ENCODE assay signal across 9 cellular contexts in the genomic region with DNA sequence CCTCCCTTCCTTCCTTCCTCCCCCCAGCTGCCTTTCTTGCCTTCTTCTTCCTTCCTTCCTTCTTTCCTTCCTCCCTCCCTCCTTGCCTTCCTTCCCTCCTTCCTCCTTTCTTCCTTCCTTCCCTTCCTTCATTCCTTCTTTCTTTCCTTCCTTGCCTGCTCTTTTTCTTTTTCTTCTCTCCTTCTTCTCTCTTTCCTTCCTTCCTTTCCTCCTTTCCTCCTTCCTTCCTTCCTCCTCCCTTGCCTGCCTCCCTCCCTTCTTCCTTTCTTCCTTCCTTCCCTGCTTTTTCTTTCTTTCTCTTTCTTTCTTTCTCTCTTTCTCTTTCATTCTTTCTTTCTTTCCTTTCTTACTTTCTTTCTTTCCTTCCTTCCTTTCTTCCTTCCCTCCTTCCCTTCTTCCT. TPM values are rescaled to one million over a fixed set of nuclear protein-coding genes. Genes with fewer than 3 reads are reported as not detected.
"Had no signal": no experiment of that assay in that cellular context is flagged by ENCODE, and none has a peak within 500 bp of the region (broad histone marks: within the 10 kb centered on the region; RNA-seq: fewer than 3 reads in every experiment).

No MANE protein-coding gene starts in this region.

- FAIRE-seq: HepG2, HTR-8/SVneo had no signal

- ATAC-seq: HepG2 had no signal

- H3K9ac ChIP-seq: KMS-11 had no signal

- H3K27ac ChIP-seq: HL-60, KMS-11 had no signal

- H3K4me2 ChIP-seq: KMS-11 had no signal

- DNase-seq: IMR-90, KBM-7, KG1 had no signal

RNA-seq across cellular contexts. Expression of a gene that starts 49.1 kb away (rescaled TPM):
- total RNA-seq: HepG2, HT-29 had no signal
- polyA plus RNA-seq: HepG2, IgD-negative memory B cell had no signal
